7 cellular contexts compared by ENCODE assay signal in genomic region chr10:87162702-87163101, GRCh38.
DNase-seq lines count a peak whose midpoint lies in the region; ATAC-seq and TF ChIP-seq lines count a peak whose summit lies in the region.
"Not testable (repeated sequence)": the region's sequence is repeated elsewhere in the genome, so short reads cannot be mapped to it uniquely, and the experiment has no call there.

No MANE protein-coding gene starts in this region.

- not testable (repeated sequence) for H3K27me3 ChIP-seq in GM23248 (replicated peaks; ENCODE audit: insufficient read depth); liver (ENCODE audit: control insufficient read depth in 4 of 4, insufficient read depth in 4 of 4, low read length in 3 of 4); skeletal muscle satellite cell (ENCODE audit: control insufficient read depth, insufficient read depth, low read length)

- H3K36me3 Mint-ChIP-seq in central memory CD8-positive, alpha-beta T cell (ENCODE audit: insufficient read depth): not testable (repeated sequence)

- not testable (repeated sequence) for H3K27ac ChIP-seq in GM23248; liver (ENCODE audit: low read depth in 1 of 2, low read length in 2 of 2)

- H3K4me2 ChIP-seq in GM23248 (ENCODE audit: unreplicated experiment): not testable (repeated sequence)
- H3K4me2 ChIP-seq in skeletal muscle satellite cell (ENCODE audit: low read length): peak overlapping the region; percentile 49

- H2AFZ ChIP-seq in GM23248: not testable (repeated sequence)

- TF ChIP-seq RAD21 in liver (IDR thresholded peaks at IDR 0.05): not testable (repeated sequence)

- in situ Hi-C loops in GM23248 (cut with MboI): not testable (repeated sequence)

- peak; percentile 3 for TF ChIP-seq CTCF in fibroblast of villous mesenchyme (IDR thresholded peaks at IDR 0.05; ENCODE audit: insufficient read depth, low read depth, low read length)
- TF ChIP-seq CTCF in liver (IDR thresholded peaks at IDR 0.05; ENCODE audit: low read depth, low read length, missing input control): peak; percentile 8

- not testable (repeated sequence) for H3K4me1 Mint-ChIP-seq in central memory CD8-positive, alpha-beta T cell

- H4K20me1 ChIP-seq in GM23248 (ENCODE audit: insufficient read depth): not testable (repeated sequence)

- not testable (repeated sequence) for H3K4me3 ChIP-seq in GM23248; fibroblast of villous mesenchyme (ENCODE audit: low read depth, low read length); liver (ENCODE audit: low read depth in 1 of 3, low read length in 3 of 3); skeletal muscle satellite cell (ENCODE audit: low read length)

- H3K79me2 ChIP-seq in GM23248 (ENCODE audit: insufficient read depth): not testable (repeated sequence)

- H3F3A ChIP-seq in GM23248 (ENCODE audit: insufficient read depth): not testable (repeated sequence)

- H3K9ac ChIP-seq in GM23248; liver (ENCODE audit: low read depth in 1 of 2, low read length in 2 of 2); skeletal muscle satellite cell (ENCODE audit: low read depth, low read length): not testable (repeated sequence)

- not testable (repeated sequence) for ATAC-seq in central memory CD8-positive, alpha-beta T cell (replicated peaks; ENCODE audit: extremely low read depth, poor library complexity, severe bottlenecking)

- not testable (repeated sequence) for H3K4me3 Mint-ChIP-seq in central memory CD8-positive, alpha-beta T cell

- not testable (repeated sequence) for H3K27me3 Mint-ChIP-seq in central memory CD8-positive, alpha-beta T cell

- not testable (repeated sequence) for H3K36me3 ChIP-seq in GM23248 (ENCODE audit: low read depth); liver (ENCODE audit: control insufficient read depth in 4 of 4, insufficient read depth in 3 of 4, low read depth in 1 of 4, low read length in 3 of 4); skeletal muscle satellite cell (ENCODE audit: insufficient read depth, low read length)

- H3K9me3 Mint-ChIP-seq in central memory CD8-positive, alpha-beta T cell: not testable (repeated sequence)

- H3K4me1 ChIP-seq in GM23248 (ENCODE audit: insufficient read depth); liver (ENCODE audit: control insufficient read depth in 4 of 4, insufficient read depth in 4 of 4, low read length in 3 of 4): not testable (repeated sequence)
- H3K4me1 ChIP-seq in skeletal muscle satellite cell (ENCODE audit: control insufficient read depth, insufficient read depth, low read length): peaks cover 12% of the 10 kb centered on the region

- DNase-seq in GM23248 (peak; percentile 12), amniotic epithelial cell (ENCODE audit: low read depth) (peak; percentile 88), fibroblast of gingiva (ENCODE audit: low read depth) (peak; percentile 64), fibroblast of villous mesenchyme (ENCODE audit: low read depth) (peak; percentile 64)
- DNase-seq in central memory CD8-positive, alpha-beta T cell (ENCODE audit: low spot score in 2 of 2): not testable (repeated sequence)

- not testable (repeated sequence) for H3K9me3 ChIP-seq in GM23248 (ENCODE audit: low read depth); liver (ENCODE audit: control insufficient read depth in 4 of 4, low read length in 3 of 4); skeletal muscle satellite cell (replicated peaks; ENCODE audit: low read length)

- 100% methylated on average over 1 of the region's 1 CpG for WGBS in GM23248 (ENCODE audit: low coverage in 1 of 2, low lambda C conversion rate in 2 of 2, missing lambda C conversion rate in 2 of 2), 2 experiments
- 89% methylated on average over 1 of the region's 1 CpG for WGBS in liver

- H3K27ac Mint-ChIP-seq in central memory CD8-positive, alpha-beta T cell (ENCODE audit: low read depth): peak overlapping the region; percentile 21

- not testable (repeated sequence) for H3K9me2 ChIP-seq in GM23248 (ENCODE audit: insufficient read depth)
